ENCODE assay signal across 15 cellular contexts in genomic region chr2:176325732-176326131, GRCh38. TPM values are rescaled to one million over a fixed set of nuclear protein-coding genes. Genes with fewer than 3 reads are reported as not detected.
DNase-seq lines count a peak whose midpoint lies in the region; ATAC-seq and TF ChIP-seq lines count a peak whose summit lies in the region.
"Had no signal": no experiment of that assay in that cellular context is flagged by ENCODE, and none has a peak within 500 bp of the region (broad histone marks: within the 10 kb centered on the region; RNA-seq: fewer than 3 reads in every experiment).

No MANE protein-coding gene starts in this region.

- H3K9me3 Mint-ChIP-seq in glutamatergic neuron (ENCODE audit: unreplicated experiment), result no peaks in the 10 kb centered on the region
- H3K9me3 Mint-ChIP-seq: activated CD4-positive, alpha-beta T cell treated with anti-CD3 and anti-CD28 coated beads, Interleukin-2, amount 10 ng/mL, durations not matched to agents 24 days and 14 days; activated T-cell treated with anti-CD3 and anti-CD28 coated beads, Interleukin-2, amount 50 U/mL, for 4 hours had no signal

- H3K36me3 Mint-ChIP-seq in glutamatergic neuron (ENCODE audit: unreplicated experiment), result no peaks in the 10 kb centered on the region

- H3K4me3 Mint-ChIP-seq in glutamatergic neuron (ENCODE audit: unreplicated experiment), result no peak overlapping the region
- H3K4me3 Mint-ChIP-seq: activated CD4-positive, alpha-beta T cell treated with anti-CD3 and anti-CD28 coated beads, Interleukin-2, amount 10 ng/mL, durations not matched to agents 24 days and 14 days; activated T-cell treated with anti-CD3 and anti-CD28 coated beads, Interleukin-2, amount 50 U/mL, for 4 hours had no signal

- peaks cover 12% of the 10 kb centered on the region for H3K4me1 Mint-ChIP-seq in glutamatergic neuron (ENCODE audit: low read depth, unreplicated experiment)
- H3K4me1 Mint-ChIP-seq: activated CD4-positive, alpha-beta T cell treated with anti-CD3 and anti-CD28 coated beads, Interleukin-2, amount 10 ng/mL, durations not matched to agents 24 days and 14 days had no signal

- TF ChIP-seq CTCF in glutamatergic neuron (IDR thresholded peaks at IDR 0.05; ENCODE audit: partially characterized antibody, unreplicated experiment), result no peak

- DNase-seq in NCI-H1092 treated with DMSO at 0.1 percent for 48 hours (lab: John Stamatoyannopoulos, UW), result peak; percentile 20
- no peak for DNase-seq in NCI-H1092 (lab: John Stamatoyannopoulos, UW)
- DNase-seq in NCI-H345 treated with DMSO at 0.1 percent for 48 hours (lab: John Stamatoyannopoulos, UW; ENCODE audit: unreplicated experiment), result peak; percentile 7
- peak; percentile 19 for DNase-seq in glutamatergic neuron
- DNase-seq in pons (ENCODE audit: low spot score), result peak; percentile 47
- DNase-seq in HPDE6-E6E7 (ENCODE audit: extremely low spot score), result no peak
- DNase-seq in germinal center (ENCODE audit: low spot score), result no peak
- DNase-seq: 8988T; activated CD4-positive, alpha-beta T cell treated with anti-CD3 and anti-CD28 coated beads, Interleukin-2, amount 10 ng/mL, durations not matched to agents 24 days and 14 days; activated T-cell treated with anti-CD3 and anti-CD28 coated beads, Interleukin-2, amount 50 U/mL, for 4 hours; HCEC 1CT; NCI-H1436; SHP77; stimulated activated CD4-positive, alpha-beta T cell treated with anti-CD3 and anti-CD28 coated beads, Interleukin-12 subunit alpha, Interleukin-12 subunit beta, amount 100 ng/mL, for 4 hours had no signal

- no peak for ATAC-seq in HG03280 (IDR thresholded peaks at IDR 0.05; ENCODE audit: unreplicated experiment)
- ATAC-seq: activated T-cell treated with anti-CD3 and anti-CD28 coated beads, Interleukin-2, amount 50 U/mL, for 4 hours had no signal

- H3K27me3 Mint-ChIP-seq in glutamatergic neuron (ENCODE audit: unreplicated experiment), result no peaks in the 10 kb centered on the region
- H3K27me3 Mint-ChIP-seq: activated CD4-positive, alpha-beta T cell treated with anti-CD3 and anti-CD28 coated beads, Interleukin-2, amount 10 ng/mL, durations not matched to agents 24 days and 14 days had no signal

- H3K27ac Mint-ChIP-seq in glutamatergic neuron (ENCODE audit: unreplicated experiment), result no peak overlapping the region
- H3K27ac Mint-ChIP-seq: activated CD4-positive, alpha-beta T cell treated with anti-CD3 and anti-CD28 coated beads, Interleukin-2, amount 10 ng/mL, durations not matched to agents 24 days and 14 days had no signal

RNA-seq across cellular contexts. Expression of gene MTX2, which starts 56.5 kb away (rescaled TPM):
- 35.7 TPM for total RNA-seq in glutamatergic neuron (ENCODE audit: unreplicated experiment)

Comparison
In these comparisons a context has a peak if more than half of its experiments do, and no peak if none do; other contexts are left out.
1. DNase-seq: peak in NCI-H1092 treated with DMSO at 0.1 percent for 48 hours (single experiment), NCI-H345 treated with DMSO at 0.1 percent for 48 hours (single experiment), glutamatergic neuron (single experiment) and pons (single experiment); none in NCI-H1092 (single experiment), HPDE6-E6E7 (single experiment) and germinal center (single experiment).